In genomic region chr7:129556607-129557120, GRCh38 we compare ENCODE assay signal across 15 cellular contexts. TPM values are rescaled to one million over a fixed set of nuclear protein-coding genes. Genes with fewer than 3 reads are reported as not detected.
DNase-seq lines count a peak whose midpoint lies in the region; ATAC-seq and TF ChIP-seq lines count a peak whose summit lies in the region.
"Had no signal": no experiment of that assay in that cellular context is flagged by ENCODE, and none has a peak within 500 bp of the region (broad histone marks: within the 10 kb centered on the region; RNA-seq: fewer than 3 reads in every experiment).

No MANE protein-coding gene starts in this region.

- no peak overlapping the region for H2AK9ac ChIP-seq in IMR-90 (replicated peaks; ENCODE audit: low read depth, low read length, poor library complexity)

- H4K5ac ChIP-seq in IMR-90 (ENCODE audit: low read depth, low read length), result no peak overlapping the region

- no peak for TF ChIP-seq EP300 in SK-N-SH (IDR thresholded peaks at IDR 0.05; ENCODE audit: borderline replicate concordance in 1 of 2, low read depth in 1 of 2, low read length in 1 of 2)

- H2BK5ac ChIP-seq in IMR-90 (ENCODE audit: low read depth, low read length, poor library complexity, severe bottlenecking), result no peak overlapping the region
- H2BK5ac ChIP-seq in neuronal stem cell (ENCODE audit: low read length), result no peak overlapping the region

- H3K4ac ChIP-seq in IMR-90 (ENCODE audit: low read depth, low read length), result no peak overlapping the region
- H3K4ac ChIP-seq in neuronal stem cell (ENCODE audit: low read length), result no peak overlapping the region

- H3K27me3 ChIP-seq in SK-N-SH (ENCODE audit: insufficient read depth) (no peaks in the 10 kb centered on the region), IMR-90 (ENCODE audit: control insufficient read depth, insufficient read depth, low read length) (peaks cover 21% of the 10 kb centered on the region), fibroblast of lung (ENCODE audit: control insufficient read depth, insufficient read depth, low read length) (no peaks in the 10 kb centered on the region), neuronal stem cell (ENCODE audit: control insufficient read depth in 3 of 3, insufficient read depth in 3 of 3, low read depth in 1 of 3, low read length in 3 of 3) (peaks cover 0 to 59% (median 0%) of the 10 kb centered on the region in 3 experiments)
- H3K27me3 ChIP-seq: BLaER1 had no signal

- in situ Hi-C loops in IMR-90 (cut with MboI; ENCODE audit: low sequenced_read_pairs), result no loop called here

- no peak overlapping the region for H2BK15ac ChIP-seq in IMR-90 (ENCODE audit: low read depth, low read length)
- no peak overlapping the region for H2BK15ac ChIP-seq in neuronal stem cell (ENCODE audit: low read length)

- H3K79me1 ChIP-seq in IMR-90 (ENCODE audit: low read depth in 1 of 2, low read length in 2 of 2) (no peaks in the 10 kb centered on the region), neuronal stem cell (ENCODE audit: low read depth, low read length) (no peaks in the 10 kb centered on the region)

- no peak overlapping the region for H2BK12ac ChIP-seq in neuronal stem cell (ENCODE audit: low read length)

- H3K9ac ChIP-seq in SK-N-SH, result no peak overlapping the region
- no peak overlapping the region for H3K9ac ChIP-seq in IMR-90 (ENCODE audit: low read depth, low read length)
- no peak overlapping the region for H3K9ac ChIP-seq in fibroblast of lung (ENCODE audit: insufficient read depth, low read length)
- H3K9ac ChIP-seq in neuronal stem cell (ENCODE audit: low read depth, low read length, poor library complexity), result no peak overlapping the region
- H3K9ac ChIP-seq: BLaER1 had no signal

- CTCF ChIA-PET in SK-N-SH (lab: Yijun Ruan, JAX), result no interaction called here
- CTCF ChIA-PET in IMR-90 (lab: Yijun Ruan, JAX), result no interaction called here
- CTCF ChIA-PET in activated CD8-positive, alpha-beta memory T cell treated with anti-CD3 and anti-CD28 coated beads, Interleukin-2, amount 10 ng/mL, durations not matched to agents 7 days and 5 days (lab: Charles Lee), result no interaction called here

- peak overlapping the region; percentile 54; the same call in 1 of the 2 replicates for H2AFZ ChIP-seq in SK-N-SH (ENCODE audit: low read depth)
- peak overlapping the region; percentile 16 for H2AFZ ChIP-seq in IMR-90 (replicated peaks; ENCODE audit: low read length, poor library complexity)
- peak overlapping the region; percentile 23 for H2AFZ ChIP-seq in fibroblast of lung (ENCODE audit: low read length)
- peak overlapping the region; percentile 19 for H2AFZ ChIP-seq in neuronal stem cell (ENCODE audit: low read length)

- peaks cover 18% of the 10 kb centered on the region for H3K27me3 Mint-ChIP-seq in activated CD8-positive, alpha-beta memory T cell treated with anti-CD3 and anti-CD28 coated beads, Interleukin-2, amount 10 ng/mL, durations not matched to agents 7 days and 5 days

- H3K9me1 ChIP-seq in IMR-90 (ENCODE audit: insufficient read depth, low read length), result no peaks in the 10 kb centered on the region

- H4K20me1 ChIP-seq in SK-N-SH (ENCODE audit: insufficient read depth), result no peaks in the 10 kb centered on the region
- H4K20me1 ChIP-seq in IMR-90 (ENCODE audit: insufficient read depth, low read length), result no peaks in the 10 kb centered on the region
- H4K20me1 ChIP-seq in fibroblast of lung (ENCODE audit: control insufficient read depth, extremely low read depth, insufficient read depth, low read length), result no peaks in the 10 kb centered on the region
- H4K20me1 ChIP-seq: BLaER1 had no signal

- H3K4me3 Mint-ChIP-seq in activated CD8-positive, alpha-beta memory T cell treated with anti-CD3 and anti-CD28 coated beads, Interleukin-2, amount 10 ng/mL, durations not matched to agents 7 days and 5 days, result no peak overlapping the region
- H3K4me3 Mint-ChIP-seq: CD8-positive, alpha-beta memory T cell had no signal

- no peaks in the 10 kb centered on the region for H3K36me3 Mint-ChIP-seq in activated CD8-positive, alpha-beta memory T cell treated with anti-CD3 and anti-CD28 coated beads, Interleukin-2, amount 10 ng/mL, durations not matched to agents 7 days and 5 days
- H3K36me3 Mint-ChIP-seq: CD8-positive, alpha-beta memory T cell had no signal

- no peak overlapping the region for H2BK20ac ChIP-seq in IMR-90 (ENCODE audit: low read depth, low read length)

- no peaks in the 10 kb centered on the region for H3F3A ChIP-seq in SK-N-SH (replicated peaks; ENCODE audit: insufficient read depth)

- H3K79me2 ChIP-seq in SK-N-SH (ENCODE audit: insufficient read depth), result no peaks in the 10 kb centered on the region
- H3K79me2 ChIP-seq in fibroblast of lung (ENCODE audit: control insufficient read depth, insufficient read depth, low read length), result no peaks in the 10 kb centered on the region

- H3K18ac ChIP-seq in IMR-90 (ENCODE audit: low read depth, low read length), result no peak overlapping the region
- no peak overlapping the region for H3K18ac ChIP-seq in neuronal stem cell (ENCODE audit: low read length)

- intact Hi-C loops in IMR-90 (cut with micrococcal nuclease), result no loop called here
- intact Hi-C loops in lower leg skin (cut with DNase I; ENCODE audit: low total_unique reads), result no loop called here
- intact Hi-C loops in mucosa of descending colon (cut with DNase I, micrococcal nuclease), result no loop called here

- no peak for DNase-seq in SK-N-SH
- DNase-seq in IMR-90, result no peak
- no peak for DNase-seq in fibroblast of lung (ENCODE audit: low read depth in 2 of 2)
- no peak for DNase-seq in neuronal stem cell (ENCODE audit: low spot score)
- DNase-seq in lower leg skin (ENCODE audit: low spot score in 2 of 2), result no peak
- DNase-seq in mucosa of descending colon, result no peak
- no peak for DNase-seq in activated CD8-positive, alpha-beta memory T cell treated with anti-CD3 and anti-CD28 coated beads, Interleukin-2, amount 10 ng/mL, durations not matched to agents 7 days and 5 days
- DNase-seq: AML-193; Caco-2; CD8-positive, alpha-beta memory T cell; GF-D8 had no signal

- no peaks in the 10 kb centered on the region for H3K9me2 ChIP-seq in SK-N-SH

- dilution Hi-C loops in IMR-90 (cut with HindIII; ENCODE audit: low sequenced_read_pairs, unreplicated experiment), result no loop called here

- BruUV-seq in IMR-90 (replicated peaks; lab: Mats Ljungman, UMichigan), result no TSS peak

- no peak overlapping the region for H2BK120ac ChIP-seq in IMR-90 (ENCODE audit: low read depth, low read length)
- H2BK120ac ChIP-seq in neuronal stem cell (ENCODE audit: low read depth, low read length), result no peak overlapping the region

- no peaks in the 10 kb centered on the region; a peak in 1 of 4 replicates for H3K4me1 ChIP-seq in SK-N-SH (ENCODE audit: control insufficient read depth in 1 of 2, insufficient read depth in 2 of 2, low read depth in 1 of 2, low read length in 1 of 2)
- H3K4me1 ChIP-seq in IMR-90 (ENCODE audit: control insufficient read depth, insufficient read depth, low read length), result peaks cover 6% of the 10 kb centered on the region
- H3K4me1 ChIP-seq in fibroblast of lung (ENCODE audit: control insufficient read depth, extremely low read depth, insufficient read depth, low read length), result no peaks in the 10 kb centered on the region
- peaks cover 2 to 3% of the 10 kb centered on the region in 2 donors for H3K4me1 ChIP-seq in neuronal stem cell (ENCODE audit: control insufficient read depth in 2 of 2, insufficient read depth in 1 of 2, low read depth in 1 of 2, low read length in 2 of 2)
- H3K4me1 ChIP-seq in mucosa of descending colon (ENCODE audit: low read depth), result no peaks in the 10 kb centered on the region
- H3K4me1 ChIP-seq: BLaER1, Caco-2 had no signal

- H3K4me3 ChIP-seq in SK-N-SH (ENCODE audit: low read depth in 2 of 2, low read length in 1 of 2) (no peak overlapping the region), IMR-90 (ENCODE audit: insufficient read depth, low read depth, low read length) (no peak overlapping the region), fibroblast of lung (replicated peaks in 1 of 4; ENCODE audit: control extremely low read depth in 1 of 4, insufficient read depth in 1 of 4, low read depth in 3 of 4, low read length in 4 of 4) (no peak overlapping the region), neuronal stem cell (ENCODE audit: low read length in 2 of 2) (no peak overlapping the region), lower leg skin (ENCODE audit: low read depth, poor library complexity, severe bottlenecking) (no peak overlapping the region), mucosa of descending colon (no peak overlapping the region)
- H3K4me3 ChIP-seq: BLaER1 had no signal

- H3K27ac ChIP-seq in SK-N-SH (ENCODE audit: low read depth in 2 of 2, low read length in 1 of 2) (no peak overlapping the region), IMR-90 (ENCODE audit: insufficient read depth, low read length) (no peak overlapping the region), fibroblast of lung (ENCODE audit: insufficient read depth, low read length) (no peak overlapping the region), neuronal stem cell (replicated peaks; ENCODE audit: low read length) (no peak overlapping the region)
- H3K27ac ChIP-seq: 22Rv1, BLaER1 had no signal

- WGBS in SK-N-SH (ENCODE audit: low lambda C conversion rate), result 62% methylated on average over 8 of the region's 8 CpGs
- 38% methylated on average over 2 of the region's 8 CpGs; no CpG with 5 or more reads in 1 of the 2 experiments for WGBS in IMR-90 (ENCODE audit: extremely low coverage in 2 of 2, insufficient read length in 1 of 2), 2 experiments
- no CpG with 5 or more reads among the region's 8 CpGs for WGBS in neuronal stem cell (ENCODE audit: extremely low coverage in 2 of 2, insufficient read length in 2 of 2, insufficient replicate concordance in 1 of 2), 2 donors
- WGBS in lower leg skin, 2 donors, result 58 to 63% methylated on average over 8 of the region's 8 CpGs

- TF ChIP-seq RAD21 in SK-N-SH (IDR thresholded peaks at IDR 0.05; ENCODE audit: low read length) (no peak), IMR-90 (IDR thresholded peaks at IDR 0.05; ENCODE audit: low read length) (no peak)

- H3K23ac ChIP-seq in IMR-90 (ENCODE audit: low read depth, low read length) (no peak overlapping the region), neuronal stem cell (ENCODE audit: low read depth, low read length, poor library complexity) (no peak overlapping the region)

- H3K27ac Mint-ChIP-seq in activated CD8-positive, alpha-beta memory T cell treated with anti-CD3 and anti-CD28 coated beads, Interleukin-2, amount 10 ng/mL, durations not matched to agents 7 days and 5 days, result no peak overlapping the region

- H3K36me3 ChIP-seq in SK-N-SH (replicated peaks in 1 of 2; ENCODE audit: control insufficient read depth in 1 of 2, insufficient read depth in 2 of 2, low read length in 1 of 2) (no peaks in the 10 kb centered on the region), IMR-90 (ENCODE audit: control insufficient read depth, insufficient read depth, low read length) (no peaks in the 10 kb centered on the region), fibroblast of lung (ENCODE audit: control insufficient read depth, insufficient read depth, low read length) (no peaks in the 10 kb centered on the region), neuronal stem cell (replicated peaks in 1 of 2; ENCODE audit: control insufficient read depth in 2 of 2, insufficient read depth in 2 of 2, low read length in 2 of 2) (no peaks in the 10 kb centered on the region), mucosa of descending colon (ENCODE audit: low read depth) (no peaks in the 10 kb centered on the region)
- H3K36me3 ChIP-seq: BLaER1 had no signal

- no peak for ATAC-seq in SK-N-SH treated with all-trans-retinoic acid at 6 μM for 48 hours
- ATAC-seq in IMR-90 (ENCODE audit: low read depth), result no peak
- ATAC-seq in mucosa of descending colon, result no peak
- ATAC-seq in activated CD8-positive, alpha-beta memory T cell treated with anti-CD3 and anti-CD28 coated beads, Interleukin-2, amount 10 ng/mL, durations not matched to agents 7 days and 5 days, result no peak
- ATAC-seq: HCT116 had no signal

- H2AK5ac ChIP-seq in IMR-90 (ENCODE audit: low read depth, low read length) (no peak overlapping the region), neuronal stem cell (ENCODE audit: low read depth, low read length) (no peak overlapping the region)

- H4K8ac ChIP-seq in IMR-90 (ENCODE audit: low read depth in 2 of 2, low read length in 2 of 2) (no peak overlapping the region), neuronal stem cell (ENCODE audit: low read depth, low read length) (no peak overlapping the region)

- no peak overlapping the region for H4K91ac ChIP-seq in IMR-90 (ENCODE audit: insufficient read depth, low read depth, low read length)
- H4K91ac ChIP-seq in neuronal stem cell (ENCODE audit: low read depth, low read length, poor library complexity), result no peak overlapping the region

- H3K14ac ChIP-seq in IMR-90 (replicated peaks; ENCODE audit: low read depth, low read length) (no peak overlapping the region), neuronal stem cell (ENCODE audit: low read length) (no peak overlapping the region)

- TF ChIP-seq POLR2A in IMR-90 (IDR thresholded peaks at IDR 0.05; ENCODE audit: low read depth, low read length) (no peak), lower leg skin (IDR thresholded peaks at IDR 0.05) (no peak)

- H3K9me3 Mint-ChIP-seq in activated CD8-positive, alpha-beta memory T cell treated with anti-CD3 and anti-CD28 coated beads, Interleukin-2, amount 10 ng/mL, durations not matched to agents 7 days and 5 days (ENCODE audit: low read depth), result no peaks in the 10 kb centered on the region
- H3K9me3 Mint-ChIP-seq: CD8-positive, alpha-beta memory T cell had no signal

- H3K4me1 Mint-ChIP-seq in activated CD8-positive, alpha-beta memory T cell treated with anti-CD3 and anti-CD28 coated beads, Interleukin-2, amount 10 ng/mL, durations not matched to agents 7 days and 5 days, result peaks cover 5% of the 10 kb centered on the region

- no peaks in the 10 kb centered on the region for H3K9me3 ChIP-seq in SK-N-SH
- no peaks in the 10 kb centered on the region for H3K9me3 ChIP-seq in IMR-90 (ENCODE audit: control insufficient read depth, insufficient read depth, low read length)
- no peaks in the 10 kb centered on the region for H3K9me3 ChIP-seq in fibroblast of lung (ENCODE audit: control insufficient read depth, insufficient read depth, low read depth, low read length)
- no peaks in the 10 kb centered on the region for H3K9me3 ChIP-seq in neuronal stem cell (replicated peaks in 1 of 2; ENCODE audit: control insufficient read depth in 2 of 2, insufficient read depth in 1 of 2, low read depth in 1 of 2, low read length in 2 of 2)
- H3K9me3 ChIP-seq in mucosa of descending colon, result no peaks in the 10 kb centered on the region
- H3K9me3 ChIP-seq: BLaER1, Caco-2 had no signal

- H3K4me2 ChIP-seq in SK-N-SH (no peak overlapping the region), IMR-90 (ENCODE audit: low read depth, low read length) (no peak overlapping the region), fibroblast of lung (ENCODE audit: extremely low read depth, insufficient read depth, low read length) (no peak overlapping the region), neuronal stem cell (ENCODE audit: insufficient read depth, low read length, poor library complexity, severe bottlenecking) (no peak overlapping the region)
- H3K4me2 ChIP-seq: BLaER1 had no signal

- POLR2A ChIA-PET in SK-N-SH (lab: Yijun Ruan, JAX) (no interaction called here), IMR-90 (lab: Charles Lee; ENCODE audit: unreplicated experiment) (no interaction called here)

- TF ChIP-seq CTCF in SK-N-SH (IDR thresholded peaks at IDR 0.05) (no peak), IMR-90 (conservative IDR thresholded peaks at IDR 0.05; ENCODE audit: low read depth, low read length) (no peak), fibroblast of lung (conservative IDR thresholded peaks at IDR 0.05 in 1 of 2, IDR thresholded peaks at IDR 0.05 in 1 of 2; ENCODE audit: low read depth in 1 of 2, low read length in 2 of 2) (no peak), lower leg skin (IDR thresholded peaks at IDR 0.05) (no peak), mucosa of descending colon (IDR thresholded peaks at IDR 0.05) (no peak)

- no peak overlapping the region for H3K56ac ChIP-seq in IMR-90 (ENCODE audit: extremely low read depth, insufficient read depth, low read length)

RNA-seq across cellular contexts. Expression of gene SMKR1, which starts 54.3 kb away (rescaled TPM):
- polyA plus RNA-seq in SK-N-SH (2012; rRNA removed), result 5.8 and 8.1 TPM in 2 replicates
- polyA plus RNA-seq in SK-N-SH (2012; cell fraction: cytosol; rRNA removed), result 10.6 and 12.8 TPM in 2 replicates
- polyA plus RNA-seq in SK-N-SH (2012; cell fraction: nucleus; rRNA removed), result 3.7 and 3.9 TPM in 2 replicates
- not detected in 2 replicates for total RNA-seq in IMR-90 (2012; rRNA removed)
- polyA plus RNA-seq in IMR-90 (2012; rRNA removed), result 0.26 TPM in 1 of 2 replicates, not detected in the other
- polyA plus RNA-seq in IMR-90 (2012; cell fraction: cytosol; rRNA removed), result 0.04 TPM in 1 of 2 replicates, not detected in the other
- not detected in 2 replicates for polyA plus RNA-seq in IMR-90 (2012; cell fraction: nucleus; rRNA removed; ENCODE audit: low replicate concordance)
- 0.51 and 3.5 TPM in 2 replicates for total RNA-seq in fibroblast of lung
- 0.49 and 1.8 TPM in 2 replicates for polyA plus RNA-seq in fibroblast of lung
- polyA plus RNA-seq in fibroblast of lung (2012), result 0.38 and 1.3 TPM in 2 replicates
- not detected in 2 replicates for polyA minus RNA-seq in fibroblast of lung (ENCODE audit: low replicate concordance)
- 3.5 TPM for polyA plus RNA-seq in neuronal stem cell (2013, experiment 1 of 2)
- 3.6 TPM for polyA plus RNA-seq in neuronal stem cell (2013, experiment 2 of 2)
- under 1 TPM in 2 of 4 donors, not detected in 2; 0.32 to 0.42 TPM for total RNA-seq in lower leg skin
- not detected for total RNA-seq in mucosa of descending colon
- total RNA-seq in activated CD8-positive, alpha-beta memory T cell treated with anti-CD3 and anti-CD28 coated beads, Interleukin-2, amount 10 ng/mL, durations not matched to agents 7 days and 5 days, result 1 to 10 TPM; 2.3 to 5.3 TPM
- total RNA-seq: Caco-2 had no signal

RNA-seq across cellular contexts. Expression of gene NRF1, which starts 54.9 kb away (rescaled TPM):
- 10.9 and 16.9 TPM in 2 replicates for polyA plus RNA-seq in SK-N-SH (2012; rRNA removed)
- polyA plus RNA-seq in SK-N-SH (2012; cell fraction: cytosol; rRNA removed), result 6.8 and 10.2 TPM in 2 replicates
- 34.0 and 53.6 TPM in 2 replicates for polyA plus RNA-seq in SK-N-SH (2012; cell fraction: nucleus; rRNA removed)
- total RNA-seq in IMR-90 (2012; rRNA removed), result 12.2 and 15.8 TPM in 2 replicates
- polyA plus RNA-seq in IMR-90 (2012; rRNA removed), result 7.8 and 11.4 TPM in 2 replicates
- 4.4 and 5.5 TPM in 2 replicates for polyA plus RNA-seq in IMR-90 (2012; cell fraction: cytosol; rRNA removed)
- polyA plus RNA-seq in IMR-90 (2012; cell fraction: nucleus; rRNA removed; ENCODE audit: low replicate concordance), result 14.2 and 21.3 TPM in 2 replicates
- 12.6 and 15.5 TPM in 2 replicates for total RNA-seq in fibroblast of lung
- polyA plus RNA-seq in fibroblast of lung, result 7.3 and 11.3 TPM in 2 replicates
- 6.4 and 9.0 TPM in 2 replicates for polyA plus RNA-seq in fibroblast of lung (2012)
- 27.9 and 33.2 TPM in 2 replicates for polyA minus RNA-seq in fibroblast of lung (ENCODE audit: low replicate concordance)
- 14.3 TPM for polyA plus RNA-seq in neuronal stem cell (2013, experiment 1 of 2)
- polyA plus RNA-seq in neuronal stem cell (2013, experiment 2 of 2), result 14.5 TPM
- total RNA-seq in lower leg skin, result 10 to 100 TPM; 16.4 to 22.6 (median 18.9) TPM
- 10 to 100 TPM; 13.3 to 21.8 (median 17.4) TPM for total RNA-seq in mucosa of descending colon
- 10 to 100 TPM; 26.4 to 29.5 TPM for total RNA-seq in activated CD8-positive, alpha-beta memory T cell treated with anti-CD3 and anti-CD28 coated beads, Interleukin-2, amount 10 ng/mL, durations not matched to agents 7 days and 5 days
